ENCODE assay signal across 18 cellular contexts in genomic region chr3:101973163-101973505, GRCh38.
A peak's percentile ranks its signal among the peaks of the same experiment; 100 is the strongest.
DNase-seq lines count a peak whose midpoint lies in the region; ATAC-seq, FAIRE-seq and TF ChIP-seq lines count a peak whose summit lies in the region.
"Had no signal": no experiment of that assay in that cellular context is flagged by ENCODE, and none has a peak within 500 bp of the region (broad histone marks: within the 10 kb centered on the region; RNA-seq: fewer than 3 reads in every experiment).

No MANE protein-coding gene starts in this region.

- H3K4me3 ChIP-seq in bronchial epithelial cell (ENCODE audit: low read depth, low read length): no peak overlapping the region
- H3K4me3 ChIP-seq: GM12878, GM23248 had no signal

- H3K27ac ChIP-seq in epithelial cell of prostate: peak overlapping the region; percentile 58
- H3K27ac ChIP-seq: GM23248 had no signal

- H3K36me3 Mint-ChIP-seq in stimulated activated effector memory CD8-positive, alpha-beta T cell treated with anti-CD3 and anti-CD28 coated beads, Interleukin-12 subunit alpha, Interleukin-12 subunit beta, amount 100 ng/mL, for 72 hours: no peaks in the 10 kb centered on the region

- no peak for FAIRE-seq in bronchial epithelial cell (lab: Jason Lieb, UNC)
- FAIRE-seq: GM12878, GM19239, H1 had no signal

- peaks cover 12% of the 10 kb centered on the region for H3K4me1 Mint-ChIP-seq in stimulated activated effector memory CD8-positive, alpha-beta T cell treated with anti-CD3 and anti-CD28 coated beads, Interleukin-12 subunit alpha, Interleukin-12 subunit beta, amount 100 ng/mL, for 72 hours

- DNase-seq in bronchial epithelial cell (ENCODE audit: low read depth): peak; percentile 51
- no peak for DNase-seq in epithelial cell of prostate (ENCODE audit: low read depth, low spot score)
- DNase-seq in stimulated activated effector memory CD8-positive, alpha-beta T cell treated with anti-CD3 and anti-CD28 coated beads, Interleukin-12 subunit alpha, Interleukin-12 subunit beta, amount 100 ng/mL, for 72 hours (ENCODE audit: low spot score in 2 of 2): no peak
- no peak for DNase-seq in DMS79 (lab: John Stamatoyannopoulos, UW)
- DNase-seq: C1 segment of cervical spinal cord; Calu3; CD4-positive, alpha-beta memory T cell; COR-L47; EL; GDM1; GM23248; H7; HCEC 1CT had no signal

- H3K27ac Mint-ChIP-seq in stimulated activated effector memory CD8-positive, alpha-beta T cell treated with anti-CD3 and anti-CD28 coated beads, Interleukin-12 subunit alpha, Interleukin-12 subunit beta, amount 100 ng/mL, for 72 hours: peak overlapping the region; percentile 8
- H3K27ac Mint-ChIP-seq: CD4-positive, alpha-beta memory T cell had no signal

- ATAC-seq in stimulated activated effector memory CD8-positive, alpha-beta T cell treated with anti-CD3 and anti-CD28 coated beads, Interleukin-12 subunit alpha, Interleukin-12 subunit beta, amount 100 ng/mL, for 72 hours: no peak
- ATAC-seq in HG02623 (IDR thresholded peaks at IDR 0.05; ENCODE audit: unreplicated experiment): no peak
- ATAC-seq in HG02610 (IDR thresholded peaks at IDR 0.05; ENCODE audit: unreplicated experiment): no peak
- ATAC-seq: GM12878 had no signal

- no peaks in the 10 kb centered on the region for H3K27me3 ChIP-seq in bronchial epithelial cell (ENCODE audit: control insufficient read depth, insufficient read depth, low read length)

- H3K4me3 Mint-ChIP-seq in stimulated activated effector memory CD8-positive, alpha-beta T cell treated with anti-CD3 and anti-CD28 coated beads, Interleukin-12 subunit alpha, Interleukin-12 subunit beta, amount 100 ng/mL, for 72 hours: no peak overlapping the region
- H3K4me3 Mint-ChIP-seq: CD4-positive, alpha-beta memory T cell had no signal

- H3K36me3 ChIP-seq in bronchial epithelial cell (ENCODE audit: control insufficient read depth, insufficient read depth, low read length): no peaks in the 10 kb centered on the region

- no peak for TF ChIP-seq CTCF in bronchial epithelial cell (IDR thresholded peaks at IDR 0.05; ENCODE audit: insufficient read depth, low read length, severe bottlenecking)

- peaks cover 5% of the 10 kb centered on the region for H3K9me3 Mint-ChIP-seq in stimulated activated effector memory CD8-positive, alpha-beta T cell treated with anti-CD3 and anti-CD28 coated beads, Interleukin-12 subunit alpha, Interleukin-12 subunit beta, amount 100 ng/mL, for 72 hours
